16 cellular contexts compared by ENCODE assay signal in genomic region chr1:18360251-18360650, GRCh38.
"Had no signal": no experiment of that assay in that cellular context is flagged by ENCODE, and none has a peak within 500 bp of the region (broad histone marks: within the 10 kb centered on the region; RNA-seq: fewer than 3 reads in every experiment).

No MANE protein-coding gene starts in this region.

- H3K4me1 ChIP-seq: esophagus squamous epithelium, left ventricle myocardium inferior, parathyroid adenoma had no signal

- H3K36me3 Mint-ChIP-seq: activated naive CD4-positive, alpha-beta T cell treated with anti-CD3 and anti-CD28 coated beads, Interleukin-2, amount 50 U/mL, for 24 hours; memory B cell; natural killer cell; stimulated activated memory B cell treated with anti-CD40 and anti-IgM and Interleukin-4, amounts not matched to agents 10 μg/mL and 1 μg/mL and 100 μg/mL, for 72 hours had no signal

- H3K79me2 ChIP-seq: parathyroid adenoma had no signal

- H3K27ac Mint-ChIP-seq: activated CD4-positive, alpha-beta T cell treated with anti-CD3 and anti-CD28 coated beads for 36 hours; activated CD8-positive, alpha-beta T cell treated with anti-CD3 and anti-CD28 coated beads for 36 hours; activated naive CD4-positive, alpha-beta T cell treated with anti-CD3 and anti-CD28 coated beads, Interleukin-2, amount 50 U/mL, for 24 hours; memory B cell; natural killer cell; stimulated activated memory B cell treated with anti-CD40 and anti-IgM and Interleukin-4, amounts not matched to agents 10 μg/mL and 1 μg/mL and 100 μg/mL, for 72 hours had no signal

- H2AFZ ChIP-seq: parathyroid adenoma had no signal

- H3K9me3 Mint-ChIP-seq: activated CD8-positive, alpha-beta T cell treated with anti-CD3 and anti-CD28 coated beads for 36 hours; activated naive CD4-positive, alpha-beta T cell treated with anti-CD3 and anti-CD28 coated beads, Interleukin-2, amount 50 U/mL, for 24 hours; activated T-cell treated with anti-CD3 and anti-CD28 coated beads, Interleukin-2, amount 50 U/mL, for 4 hours; natural killer cell had no signal

- H3K4me1 Mint-ChIP-seq: activated CD4-positive, alpha-beta T cell treated with anti-CD3 and anti-CD28 coated beads for 36 hours; activated naive CD4-positive, alpha-beta T cell treated with anti-CD3 and anti-CD28 coated beads, Interleukin-2, amount 50 U/mL, for 24 hours; memory B cell; natural killer cell; stimulated activated memory B cell treated with anti-CD40 and anti-IgM and Interleukin-4, amounts not matched to agents 10 μg/mL and 1 μg/mL and 100 μg/mL, for 72 hours had no signal

- FAIRE-seq: kidney had no signal

- H3K27ac ChIP-seq: esophagus squamous epithelium, left ventricle myocardium inferior, neutrophil, parathyroid adenoma had no signal

- H3K9me3 ChIP-seq: esophagus squamous epithelium, left ventricle myocardium inferior, neutrophil had no signal

- H3K4me3 ChIP-seq: esophagus squamous epithelium, left ventricle myocardium inferior had no signal

- H3K4me3 Mint-ChIP-seq: activated CD4-positive, alpha-beta T cell treated with anti-CD3 and anti-CD28 coated beads for 36 hours; activated CD8-positive, alpha-beta T cell treated with anti-CD3 and anti-CD28 coated beads for 36 hours; activated naive CD4-positive, alpha-beta T cell treated with anti-CD3 and anti-CD28 coated beads, Interleukin-2, amount 50 U/mL, for 24 hours; activated T-cell treated with anti-CD3 and anti-CD28 coated beads, Interleukin-2, amount 50 U/mL, for 4 hours; memory B cell; natural killer cell; stimulated activated memory B cell treated with anti-CD40 and anti-IgM and Interleukin-4, amounts not matched to agents 10 μg/mL and 1 μg/mL and 100 μg/mL, for 72 hours had no signal

- H3K36me3 ChIP-seq: esophagus squamous epithelium, left ventricle myocardium inferior, neutrophil had no signal

- ATAC-seq: activated CD4-positive, alpha-beta T cell treated with anti-CD3 and anti-CD28 coated beads for 36 hours; activated CD8-positive, alpha-beta T cell treated with anti-CD3 and anti-CD28 coated beads for 36 hours; activated T-cell treated with anti-CD3 and anti-CD28 coated beads, Interleukin-2, amount 50 U/mL, for 4 hours; natural killer cell; stimulated activated memory B cell treated with anti-CD40 and anti-IgM and Interleukin-4, amounts not matched to agents 10 μg/mL and 1 μg/mL and 100 μg/mL, for 72 hours had no signal

- DNase-seq: activated CD4-positive, alpha-beta T cell treated with anti-CD3 and anti-CD28 coated beads for 36 hours; activated CD8-positive, alpha-beta T cell treated with anti-CD3 and anti-CD28 coated beads for 36 hours; activated effector memory CD4-positive, alpha-beta T cell treated with Interleukin-2 at 50 U/mL for 16 hours; activated T-cell treated with anti-CD3 and anti-CD28 coated beads, Interleukin-2, amount 50 U/mL, for 4 hours; cortex of kidney; effector CD4-positive, alpha-beta T cell; esophagus squamous epithelium; kidney; left ventricle myocardium inferior; natural killer cell; stimulated activated CD4-positive, alpha-beta T cell treated with anti-CD3 and anti-CD28 coated beads, Interleukin-2, amount 100 ng/mL, for 48 hours had no signal

- H3K27me3 ChIP-seq: neutrophil had no signal

- H3K9ac ChIP-seq: parathyroid adenoma had no signal
